Comparison of ENCODE assay signal across 8 cellular contexts in the genomic region with DNA sequence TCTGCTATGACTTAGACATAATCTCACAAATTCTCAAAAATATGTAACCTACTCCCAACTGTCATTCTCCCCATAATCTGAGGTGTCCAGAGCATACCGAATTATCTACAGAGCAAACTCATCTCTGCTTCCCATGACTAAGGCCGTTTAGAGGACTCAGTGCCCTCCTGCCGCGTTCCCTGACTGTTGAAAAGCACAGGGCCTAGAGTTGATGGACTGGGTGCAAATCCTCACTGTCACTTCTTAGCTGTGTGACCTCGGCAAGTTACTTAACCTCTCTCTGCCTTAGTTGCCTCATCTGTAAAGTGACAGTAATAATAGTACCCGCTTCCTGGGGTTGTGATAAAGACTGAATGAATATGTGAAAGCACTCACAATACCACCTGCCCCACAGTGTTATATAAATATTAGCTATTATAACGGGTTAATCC. TPM values are rescaled to one million over a fixed set of nuclear protein-coding genes. Genes with fewer than 3 reads are reported as not detected.
DNase-seq lines count a peak whose midpoint lies in the region; ATAC-seq and TF ChIP-seq lines count a peak whose summit lies in the region.

No MANE protein-coding gene starts in this region.

- H3K4me1 Mint-ChIP-seq in T-helper 2 cell treated with Interferon-gamma antibody and Interleukin-4, amounts not matched to agents 5 μg/mL and 100 μg/mL, for 36 hours (ENCODE audit: low read depth): peaks cover 18% of the 10 kb centered on the region

- H3K4me3 ChIP-seq in right cardiac atrium (ENCODE audit: low read length) (peak overlapping the region; percentile 51), subcutaneous abdominal adipose tissue (ENCODE audit: low read depth in 1 of 5, low read length in 5 of 5) (peak overlapping the region; percentile 51 to 80 (median 73))

- intact Hi-C loops in right cardiac atrium (cut with DNase I): loop anchor here in 1 of 4 donors (5.0 kb wide), 1 partner anchor 70 kb away; no protein-coding TSS in a partner anchor

- H3K9me3 Mint-ChIP-seq in T-helper 2 cell treated with Interferon-gamma antibody and Interleukin-4, amounts not matched to agents 5 μg/mL and 100 μg/mL, for 36 hours: peaks cover 3% of the 10 kb centered on the region

- WGBS in right cardiac atrium: 62% methylated on average over 7 of the region's 7 CpGs

- DNase-seq in SKM-1 (lab: John Stamatoyannopoulos, UW; ENCODE audit: unreplicated experiment) (peak; percentile 36), SKM-1 treated with dmso at 0.1 percent for 144 hours (lab: John Stamatoyannopoulos, UW; ENCODE audit: unreplicated experiment) (no peak), right cardiac atrium (no peak), omental fat pad (ENCODE audit: low spot score) (no peak), AG08396 (ENCODE audit: low spot score) (no peak)
- DNase-seq in T-helper 2 cell treated with Interferon-gamma antibody and Interleukin-4, amounts not matched to agents 5 μg/mL and 100 μg/mL, for 36 hours (ENCODE audit: low spot score): no peak
- no peak for DNase-seq in activated CD8-positive, alpha-beta memory T cell treated with anti-CD3 and anti-CD28 coated beads, Interleukin-2, amount 50 U/mL, for 4 hours

- H3K27ac ChIP-seq in right cardiac atrium (ENCODE audit: low read length): no peak overlapping the region
- peak overlapping the region; percentile 91 for H3K27ac ChIP-seq in subcutaneous abdominal adipose tissue (ENCODE audit: low read depth, low read length)

- peaks cover 66% of the 10 kb centered on the region for H3K27me3 Mint-ChIP-seq in T-helper 2 cell treated with Interferon-gamma antibody and Interleukin-4, amounts not matched to agents 5 μg/mL and 100 μg/mL, for 36 hours (ENCODE audit: low read depth)

- H3K4me1 ChIP-seq in right cardiac atrium (ENCODE audit: control insufficient read depth, insufficient read depth, low read length) (no peaks in the 10 kb centered on the region), subcutaneous abdominal adipose tissue (ENCODE audit: control insufficient read depth in 5 of 5, insufficient read depth in 5 of 5, low read length in 5 of 5) (peaks cover 6 to 59% (median 38%) of the 10 kb centered on the region in 5 donors)

- H3K36me3 Mint-ChIP-seq in T-helper 2 cell treated with Interferon-gamma antibody and Interleukin-4, amounts not matched to agents 5 μg/mL and 100 μg/mL, for 36 hours (ENCODE audit: low read depth): peaks cover 5% of the 10 kb centered on the region

- no peaks in the 10 kb centered on the region for H3K27me3 ChIP-seq in right cardiac atrium (ENCODE audit: control insufficient read depth, insufficient read depth)
- H3K27me3 ChIP-seq in subcutaneous abdominal adipose tissue (ENCODE audit: control insufficient read depth in 5 of 5, insufficient read depth in 4 of 5, low read length in 5 of 5): no peaks in the 10 kb centered on the region

- peak overlapping the region in 3 of 5 donors; percentile 84 to 89 (median 85) for H3K9ac ChIP-seq in subcutaneous abdominal adipose tissue (ENCODE audit: low read length in 5 of 5)

- H3K4me3 Mint-ChIP-seq in T-helper 2 cell treated with Interferon-gamma antibody and Interleukin-4, amounts not matched to agents 5 μg/mL and 100 μg/mL, for 36 hours: peak overlapping the region; percentile 60

- TF ChIP-seq CTCF in omental fat pad (IDR thresholded peaks at IDR 0.05): no peak

- H3K36me3 ChIP-seq in subcutaneous abdominal adipose tissue (ENCODE audit: control insufficient read depth in 5 of 5, insufficient read depth in 5 of 5, low read length in 5 of 5): no peaks in the 10 kb centered on the region

- ATAC-seq in right cardiac atrium: no peak
- ATAC-seq in omental fat pad (ENCODE audit: low FRiP score): no peak

- H3K9me3 ChIP-seq in right cardiac atrium (ENCODE audit: control insufficient read depth, low read length) (no peaks in the 10 kb centered on the region), subcutaneous abdominal adipose tissue (ENCODE audit: control insufficient read depth in 5 of 5, low read length in 5 of 5) (no peaks in the 10 kb centered on the region)

- H3K27ac Mint-ChIP-seq in T-helper 2 cell treated with Interferon-gamma antibody and Interleukin-4, amounts not matched to agents 5 μg/mL and 100 μg/mL, for 36 hours: no peak overlapping the region

RNA-seq across cellular contexts. Expression of a gene that starts 4.7 kb away (rescaled TPM):
- 10 to 100 TPM; 24.3 to 30.1 (median 27.5) TPM for total RNA-seq in right cardiac atrium
- polyA plus RNA-seq in right cardiac atrium: 43.1 TPM
- total RNA-seq in omental fat pad: 100 to 1,000 TPM in 2 of 4 donors, 10 to 100 TPM in 2; 62.4 to 134 (median 97.8) TPM

RNA-seq across cellular contexts. Expression of a gene that starts 43.6 kb away (rescaled TPM):
- total RNA-seq in right cardiac atrium (10 to 100 TPM in 2 of 4 donors, 1 to 10 TPM in 2; 9.3 to 11.4 (median 10.1) TPM), omental fat pad (10 to 100 TPM; 13.5 to 41.5 (median 20.9) TPM)
- 13.1 TPM for polyA plus RNA-seq in right cardiac atrium
